Comparison of ENCODE assay signal across 1 cellular context in the genomic region with DNA sequence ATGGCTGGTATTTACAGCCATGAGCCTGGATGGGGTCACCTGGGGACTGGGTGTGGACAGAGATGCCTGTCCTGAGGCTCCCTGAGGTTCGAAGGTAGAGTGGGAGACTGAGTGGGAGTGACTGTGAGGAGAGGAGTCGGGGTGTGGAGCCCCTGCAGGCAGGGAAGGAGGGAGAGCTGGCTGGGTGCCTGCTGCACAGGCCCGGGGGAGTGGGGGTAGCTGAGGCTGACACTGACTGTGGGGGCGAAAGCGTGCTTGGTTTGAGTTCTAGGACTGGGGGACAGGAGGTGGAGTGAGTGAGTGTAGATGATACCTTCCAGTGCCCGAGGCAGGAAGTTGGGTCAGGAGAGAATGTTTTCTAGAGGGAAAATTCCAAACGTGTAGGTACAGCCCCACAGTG.
A peak's percentile ranks its signal among the peaks of the same experiment; 100 is the strongest.
TF ChIP-seq lines count a peak whose summit lies in the region.

No MANE protein-coding gene starts in this region.

TF ChIP-seq in HEK293, 187 proteins besides CTCF, POLR2A, EP300 and RAD21:
- no peak for TF ChIP-seq ZBTB21 (tag by site-specific recombination; IDR thresholded peaks at IDR 0.05)
- 0 out of 2 replicates have a peak, but pooled peaks have one; percentile 6 for TF ChIP-seq ZIC2 (tag by site-specific recombination; IDR thresholded peaks at IDR 0.05)
- TF ChIP-seq EGR2 (tag by site-specific recombination; IDR thresholded peaks at IDR 0.05; ENCODE audit: low read depth): peak; percentile 99
- TF ChIP-seq ZNF600 (tag by site-specific recombination; IDR thresholded peaks at IDR 0.05): no peak
- TF ChIP-seq, protein P1, sequence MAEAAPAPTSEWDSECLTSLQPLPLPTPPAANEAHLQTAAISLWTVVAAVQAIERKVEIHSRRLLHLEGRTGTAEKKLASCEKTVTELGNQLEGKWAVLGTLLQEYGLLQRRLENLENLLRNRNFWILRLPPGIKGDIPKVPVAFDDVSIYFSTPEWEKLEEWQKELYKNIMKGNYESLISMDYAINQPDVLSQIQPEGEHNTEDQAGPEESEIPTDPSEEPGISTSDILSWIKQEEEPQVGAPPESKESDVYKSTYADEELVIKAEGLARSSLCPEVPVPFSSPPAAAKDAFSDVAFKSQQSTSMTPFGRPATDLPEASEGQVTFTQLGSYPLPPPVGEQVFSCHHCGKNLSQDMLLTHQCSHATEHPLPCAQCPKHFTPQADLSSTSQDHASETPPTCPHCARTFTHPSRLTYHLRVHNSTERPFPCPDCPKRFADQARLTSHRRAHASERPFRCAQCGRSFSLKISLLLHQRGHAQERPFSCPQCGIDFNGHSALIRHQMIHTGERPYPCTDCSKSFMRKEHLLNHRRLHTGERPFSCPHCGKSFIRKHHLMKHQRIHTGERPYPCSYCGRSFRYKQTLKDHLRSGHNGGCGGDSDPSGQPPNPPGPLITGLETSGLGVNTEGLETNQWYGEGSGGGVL (tag by site-specific recombination; IDR thresholded peaks at IDR 0.05): peak; percentile 70
- TF ChIP-seq ZFHX2 (tag by site-specific recombination; conservative IDR thresholded peaks at IDR 0.05): peak; percentile 98
